ENCODE assay signal across 8 cellular contexts in the genomic region with DNA sequence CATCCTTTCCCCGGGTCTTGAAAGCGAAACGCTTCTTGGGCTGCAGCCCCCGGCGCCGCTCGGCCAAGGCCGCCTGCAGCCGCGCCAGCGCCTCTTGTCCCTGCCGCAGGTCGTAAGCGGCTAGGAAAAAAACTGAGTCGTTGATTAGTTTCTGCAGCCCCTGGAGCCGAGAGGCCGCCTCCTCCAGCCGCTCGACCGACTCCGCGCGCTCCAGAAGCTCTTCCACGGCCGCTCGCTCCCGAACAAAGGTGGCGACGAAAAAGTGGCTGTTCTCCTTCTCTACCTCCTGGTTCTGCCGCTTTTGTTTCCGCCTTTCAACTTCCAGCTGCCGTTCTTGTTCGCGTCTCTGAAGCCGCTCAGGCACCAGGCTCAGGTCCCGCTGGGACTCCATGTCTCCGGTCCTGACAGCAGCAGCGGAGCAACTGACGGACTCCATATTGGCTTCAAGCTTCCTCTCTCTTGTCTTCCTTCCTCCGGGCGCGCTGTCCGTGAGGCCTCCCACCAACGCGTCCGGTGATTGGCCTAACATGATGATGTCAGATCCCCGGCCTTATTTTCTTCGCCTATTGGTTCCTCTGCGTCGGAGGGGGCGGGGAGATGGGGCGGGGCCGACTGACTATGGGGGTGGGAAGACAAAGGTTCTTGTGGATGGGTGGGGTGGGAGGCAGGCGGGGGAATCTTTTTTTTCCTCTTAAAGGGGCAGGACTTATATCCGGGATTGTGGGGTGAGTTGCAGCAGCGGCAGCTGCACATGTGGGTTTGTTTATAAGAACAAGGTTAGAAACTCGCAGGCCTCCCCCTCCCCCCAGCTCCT. TPM values are rescaled to one million over a fixed set of nuclear protein-coding genes. Genes with fewer than 3 reads are reported as not detected.
DNase-seq lines count a peak whose midpoint lies in the region; ATAC-seq and TF ChIP-seq lines count a peak whose summit lies in the region.

A gene with protein sequence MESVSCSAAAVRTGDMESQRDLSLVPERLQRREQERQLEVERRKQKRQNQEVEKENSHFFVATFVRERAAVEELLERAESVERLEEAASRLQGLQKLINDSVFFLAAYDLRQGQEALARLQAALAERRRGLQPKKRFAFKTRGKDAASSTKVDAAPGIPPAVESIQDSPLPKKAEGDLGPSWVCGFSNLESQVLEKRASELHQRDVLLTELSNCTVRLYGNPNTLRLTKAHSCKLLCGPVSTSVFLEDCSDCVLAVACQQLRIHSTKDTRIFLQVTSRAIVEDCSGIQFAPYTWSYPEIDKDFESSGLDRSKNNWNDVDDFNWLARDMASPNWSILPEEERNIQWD (minus strand): TSS at position 466 of the 814 bp plus-strand sequence. CDS start 30 bp downstream, at position 436.

- peaks cover 22% of the 10 kb centered on the region for H3K79me2 ChIP-seq in KMS-11 (ENCODE audit: insufficient read depth, low read depth)

- H3K4me2 ChIP-seq in KMS-11: peak within 1 kb of the TSS; percentile 95

- in situ Hi-C loops in Panc1 (cut with HindIII; ENCODE audit: low pct_unique_long_range_greater_than_20kb, low sequenced_read_pairs): loop anchor here (5.0 kb wide), 1 partner anchor 36 kb away; the partner anchor contains the start of gene BICRAL

- H3K27ac Mint-ChIP-seq in activated T-cell treated with anti-CD3 and anti-CD28 coated beads, Interleukin-2, amount 50 U/mL, for 72 hours: peak within 1 kb of the TSS; percentile 99

- H3K4me3 ChIP-seq in KMS-11 (IDR thresholded peaks at IDR 0.05; ENCODE audit: insufficient read depth, low read depth, low read length) (peak within 1 kb of the TSS; percentile 62), Panc1 (ENCODE audit: low read depth in 2 of 2, low read length in 2 of 2) (peak within 1 kb of the TSS; percentile 88 to 98), esophagus muscularis mucosa (peak within 1 kb of the TSS; percentile 91 to 98 (median 95)), muscle layer of colon (ENCODE audit: low read depth in 1 of 2, low read length in 2 of 2) (peak within 1 kb of the TSS; percentile 96 to 99)

- DNase-seq in DMS79 (lab: John Stamatoyannopoulos, UW) (peak; percentile 99), Panc1 (ENCODE audit: low read depth, low spot score) (peak; percentile 93), esophagus muscularis mucosa (ENCODE audit: extremely low spot score) (peak; percentile 100)
- peak; percentile 89 to 95 for DNase-seq in activated T-cell treated with anti-CD3 and anti-CD28 coated beads, Interleukin-2, amount 50 U/mL, for 72 hours
- peak; percentile 81 to 83 for DNase-seq in stimulated activated CD8-positive, alpha-beta memory T cell treated with anti-CD3 and anti-CD28 coated beads, Interleukin-7, amount 100 ng/mL, for 1 hour (ENCODE audit: low read depth in 2 of 2)

- H3K4me1 ChIP-seq in KMS-11 (ENCODE audit: low read depth, poor library complexity, severe bottlenecking) (peaks cover 22% of the 10 kb centered on the region), Panc1 (ENCODE audit: control insufficient read depth, insufficient read depth, low read length) (peaks cover 19% of the 10 kb centered on the region), esophagus muscularis mucosa (peaks cover 26 to 60% (median 42%) of the 10 kb centered on the region in 4 donors), muscle layer of colon (ENCODE audit: insufficient read depth, low read length) (peaks cover 31% of the 10 kb centered on the region)

- H3K9me3 Mint-ChIP-seq in activated T-cell treated with anti-CD3 and anti-CD28 coated beads, Interleukin-2, amount 50 U/mL, for 72 hours: peaks cover 0 to 1% of the 10 kb centered on the region in 2 donors

- peak within 1 kb of the TSS; percentile 94 for H3K27ac ChIP-seq in KMS-11
- H3K27ac ChIP-seq in Panc1 (ENCODE audit: low read length): peak within 1 kb of the TSS; percentile 99
- peak within 1 kb of the TSS; percentile 97 to 99 (median 98) for H3K27ac ChIP-seq in esophagus muscularis mucosa (replicated peaks in 1 of 4)
- peak within 1 kb of the TSS; percentile 99 for H3K27ac ChIP-seq in muscle layer of colon (ENCODE audit: low read depth, low read length)

- H3K36me3 Mint-ChIP-seq in activated T-cell treated with anti-CD3 and anti-CD28 coated beads, Interleukin-2, amount 50 U/mL, for 72 hours (ENCODE audit: insufficient read depth in 2 of 2): peaks cover 3 to 11% of the 10 kb centered on the region in 2 donors

- peak; percentile 69 for ATAC-seq in GM21737 (IDR thresholded peaks at IDR 0.05; ENCODE audit: unreplicated experiment)
- ATAC-seq in Panc1: peak; percentile 84
- peak; percentile 76 to 79 for ATAC-seq in activated T-cell treated with anti-CD3 and anti-CD28 coated beads, Interleukin-2, amount 50 U/mL, for 72 hours (replicated peaks in 1 of 2)

- peak within 1 kb of the TSS; percentile 79 for H2AFZ ChIP-seq in KMS-11 (ENCODE audit: low read depth)

- H3K27me3 ChIP-seq in KMS-11 (ENCODE audit: insufficient read depth, low read depth) (no peaks in the 10 kb centered on the region), Panc1 (ENCODE audit: control insufficient read depth, insufficient read depth, low read length) (no peaks in the 10 kb centered on the region), esophagus muscularis mucosa (no peaks in the 10 kb centered on the region), muscle layer of colon (ENCODE audit: control insufficient read depth in 1 of 2, insufficient read depth in 2 of 2, low read length in 2 of 2) (no peaks in the 10 kb centered on the region)

- peaks cover 38% of the 10 kb centered on the region for H3K4me1 Mint-ChIP-seq in activated T-cell treated with anti-CD3 and anti-CD28 coated beads, Interleukin-2, amount 50 U/mL, for 72 hours (ENCODE audit: low read depth)

- POLR2A ChIA-PET in Panc1 (lab: Charles Lee): interaction anchor here (0.5 to 2.3 kb wide), 13 partner anchors 17 to 190 kb away, joined by 3 to 37 read pairs (median 6); partner anchors contain the start of gene BICRAL

- peak; percentile 80 for TF ChIP-seq POLR2A in esophagus muscularis mucosa (IDR thresholded peaks at IDR 0.05; ENCODE audit: low read depth)

- no peaks in the 10 kb centered on the region for H3K27me3 Mint-ChIP-seq in activated T-cell treated with anti-CD3 and anti-CD28 coated beads, Interleukin-2, amount 50 U/mL, for 72 hours (ENCODE audit: low read depth)

- H3K9me3 ChIP-seq in Panc1 (ENCODE audit: control insufficient read depth, insufficient read depth, low read depth, low read length) (no peaks in the 10 kb centered on the region), esophagus muscularis mucosa (no peaks in the 10 kb centered on the region), muscle layer of colon (ENCODE audit: low read length) (no peaks in the 10 kb centered on the region)

- no peak for TF ChIP-seq EP300 in esophagus muscularis mucosa (IDR thresholded peaks at IDR 0.05)

- TF ChIP-seq CTCF in KMS-11 (conservative IDR thresholded peaks at IDR 0.05; ENCODE audit: low read depth, low read length) (no peak), Panc1 (IDR thresholded peaks at IDR 0.05) (no peak), esophagus muscularis mucosa (IDR thresholded peaks at IDR 0.05) (no peak)

- WGBS in esophagus muscularis mucosa: under 1% methylated on average over 46 of the region's 57 CpGs

- intact Hi-C loops in Panc1 (cut with micrococcal nuclease; ENCODE audit: unreplicated experiment) (loop anchor here (5.0 to 10.0 kb wide), 2 partner anchors 131 to 399 kb away; partner anchors contain the start of gene RPL7L1), esophagus muscularis mucosa (cut with DNase I) (loop anchor here (2.0 to 10.0 kb wide), 3 partner anchors 41 to 131 kb away; partner anchors contain the start of gene RPL7L1)

- no peaks in the 10 kb centered on the region for H3K36me3 ChIP-seq in KMS-11 (ENCODE audit: insufficient read depth)
- no peaks in the 10 kb centered on the region; the same call in 1 of the 2 replicates for H3K36me3 ChIP-seq in Panc1 (ENCODE audit: control insufficient read depth, insufficient read depth, low read length)
- no peaks in the 10 kb centered on the region for H3K36me3 ChIP-seq in esophagus muscularis mucosa
- H3K36me3 ChIP-seq in muscle layer of colon (ENCODE audit: insufficient read depth, low read length): no peaks in the 10 kb centered on the region

- H4K20me1 ChIP-seq in KMS-11 (ENCODE audit: insufficient read depth): peaks cover 7% of the 10 kb centered on the region; the same call in 1 of the 2 replicates

- CTCF ChIA-PET in Panc1 (lab: Charles Lee): interaction anchor here (0.6 kb wide), 1 partner anchor 37 kb away, joined by 9 read pairs; no protein-coding TSS in a partner anchor

- peak within 1 kb of the TSS; percentile 91 to 97 for H3K4me3 Mint-ChIP-seq in activated T-cell treated with anti-CD3 and anti-CD28 coated beads, Interleukin-2, amount 50 U/mL, for 72 hours

- H3K9ac ChIP-seq in KMS-11: peak within 1 kb of the TSS; percentile 96
- peak within 1 kb of the TSS; percentile 98 for H3K9ac ChIP-seq in muscle layer of colon (ENCODE audit: low read length)

- TSS peak; percentile 97 for BruUV-seq in Panc1 (replicated peaks; lab: Mats Ljungman, UMichigan)

RNA-seq across cellular contexts. Expression of the gene that starts here (rescaled TPM):
- total RNA-seq in Panc1 (2021; ENCODE audit: unreplicated experiment) (25.7 TPM), esophagus muscularis mucosa (10 to 100 TPM; 33.2 to 41.9 (median 38.5) TPM)
- 20.6 TPM for polyA plus RNA-seq in Panc1 (2012; ENCODE audit: insufficient read length)
- 10 to 100 TPM; 24.3 to 25.3 TPM for total RNA-seq in activated T-cell treated with anti-CD3 and anti-CD28 coated beads, Interleukin-2, amount 50 U/mL, for 72 hours

Comparison
In these comparisons a context has a peak if more than half of its experiments do, and no peak if none do; other contexts are left out.
1. Peak in every context shown above with its lines: DNase-seq, ATAC-seq, H3K4me3 ChIP-seq and H3K27ac ChIP-seq.